In the genomic region with DNA sequence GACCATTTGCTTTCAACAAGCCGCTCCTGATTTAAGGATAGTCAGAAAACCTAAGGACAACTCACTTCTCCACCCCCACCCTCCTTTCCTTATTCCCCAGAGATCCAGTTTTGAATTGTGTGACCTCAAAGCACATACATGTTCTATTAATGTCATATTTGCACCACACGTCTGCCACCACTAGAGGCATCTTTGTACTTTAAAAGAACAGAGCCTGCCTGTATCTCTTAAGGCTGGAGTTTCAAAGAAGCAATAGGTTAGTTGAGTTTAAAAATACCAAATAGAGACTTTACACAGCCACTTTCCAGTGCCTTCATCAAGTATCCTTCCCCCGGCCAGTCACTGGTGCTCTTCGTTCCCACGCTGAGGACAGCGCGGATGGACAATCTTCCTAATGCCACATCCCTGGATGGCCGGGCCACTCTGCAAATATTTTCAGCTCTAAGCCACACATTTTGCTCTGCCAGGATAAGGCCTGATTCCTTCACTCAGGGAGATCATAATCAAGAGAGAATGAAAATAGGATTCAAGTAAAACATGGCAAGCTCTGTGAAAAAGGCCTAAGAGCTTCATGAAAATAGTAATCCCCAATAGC, we compare ENCODE assay signal across 9 cellular contexts.
DNase-seq lines count a peak whose midpoint lies in the region; ATAC-seq, FAIRE-seq and TF ChIP-seq lines count a peak whose summit lies in the region.
"Had no signal": no experiment of that assay in that cellular context is flagged by ENCODE, and none has a peak within 500 bp of the region (broad histone marks: within the 10 kb centered on the region; RNA-seq: fewer than 3 reads in every experiment).

No MANE protein-coding gene starts in this region.

- no peaks in the 10 kb centered on the region for H3K9me3 ChIP-seq in prostate gland

- H3K27ac ChIP-seq in prostate gland (no peak overlapping the region), caudate nucleus (ENCODE audit: low read depth, low read length) (no peak overlapping the region)

- peak; percentile 70 for ATAC-seq in GM21619 (IDR thresholded peaks at IDR 0.05; ENCODE audit: unreplicated experiment)

- TF ChIP-seq POLR2A in prostate gland (IDR thresholded peaks at IDR 0.05): no peak

- no peak overlapping the region for H3K4me3 ChIP-seq in bronchial epithelial cell (ENCODE audit: low read depth, low read length)
- H3K4me3 ChIP-seq in prostate gland: no peak overlapping the region

- DNase-seq in DMS 273 (lab: John Stamatoyannopoulos, UW; ENCODE audit: unreplicated experiment) (peak; percentile 55), DMS 273 treated with DMSO at 0.1 percent for 48 hours (lab: John Stamatoyannopoulos, UW) (no peak), Kasumi-1 (lab: John Stamatoyannopoulos, UW) (peak; percentile 67 to 72), bronchial epithelial cell (ENCODE audit: low read depth) (peak; percentile 45), prostate gland (ENCODE audit: low spot score) (no peak), mesenteric fat pad (ENCODE audit: low spot score) (no peak), caudate nucleus (lab: John Stamatoyannopoulos, UW) (no peak)

- intact Hi-C loops in prostate gland (cut with DNase I): no loop called here

- H3K27me3 ChIP-seq in bronchial epithelial cell (ENCODE audit: control insufficient read depth, insufficient read depth, low read length): no peaks in the 10 kb centered on the region
- H3K27me3 ChIP-seq in prostate gland (replicated peaks; ENCODE audit: insufficient read depth): no peaks in the 10 kb centered on the region

- H3K4me1 ChIP-seq in prostate gland (replicated peaks): no peaks in the 10 kb centered on the region

- no peak for FAIRE-seq in bronchial epithelial cell (lab: Jason Lieb, UNC)
- FAIRE-seq: A204.1 had no signal

- 88% methylated on average over 8 of the region's 8 CpGs for WGBS in prostate gland

- H3K36me3 ChIP-seq in bronchial epithelial cell (ENCODE audit: control insufficient read depth, insufficient read depth, low read length) (no peaks in the 10 kb centered on the region), prostate gland (no peaks in the 10 kb centered on the region)

- TF ChIP-seq CTCF in bronchial epithelial cell (IDR thresholded peaks at IDR 0.05; ENCODE audit: insufficient read depth, low read length, severe bottlenecking) (peak; percentile 56), prostate gland (IDR thresholded peaks at IDR 0.05) (peak in 3 of 4 experiments; percentile 15 to 38 (median 26))

Comparison
In these comparisons a context has a peak if more than half of its experiments do, and no peak if none do; other contexts are left out.
1. DNase-seq: peak in DMS 273 (single experiment), Kasumi-1 (2 of 2) and bronchial epithelial cell (single experiment); none in DMS 273 treated with DMSO at 0.1 percent for 48 hours (single experiment), prostate gland (single experiment), mesenteric fat pad (single experiment) and caudate nucleus (0 of 61).